27 cellular contexts compared by ENCODE assay signal in genomic region chr11:112367453-112367852, GRCh38.
"Had no signal": no experiment of that assay in that cellular context is flagged by ENCODE, and none has a peak within 500 bp of the region (broad histone marks: within the 10 kb centered on the region; RNA-seq: fewer than 3 reads in every experiment).

No MANE protein-coding gene starts in this region.

- H2AFZ ChIP-seq: hepatocyte had no signal

- H3K4me3 ChIP-seq: hepatocyte, left ventricle myocardium inferior, lung, mucosa of descending colon, pancreas, prostate gland, skin epidermis, stomach, testis, thyroid gland, transverse colon, upper lobe of right lung had no signal

- H3K27ac ChIP-seq: hepatocyte, left ventricle myocardium inferior, pancreas, prostate gland, skin epidermis, testis, thyroid gland, transverse colon, upper lobe of right lung had no signal

- H3K9me3 Mint-ChIP-seq: natural killer cell treated with Interleukin-12 subunit alpha and Interleukin-12 subunit beta and Interleukin-15 and Interleukin-18, amount 100 ng/mL, for 72 hours had no signal

- H3K27ac Mint-ChIP-seq: natural killer cell treated with Interleukin-12 subunit alpha and Interleukin-12 subunit beta and Interleukin-15 and Interleukin-18, amount 100 ng/mL, for 72 hours had no signal

- H3K9me3 ChIP-seq: left ventricle myocardium inferior, mucosa of descending colon, pancreas, prostate gland, stomach, testis, thyroid gland, transverse colon, upper lobe of right lung had no signal

- H3K27me3 Mint-ChIP-seq: natural killer cell treated with Interleukin-12 subunit alpha and Interleukin-12 subunit beta and Interleukin-15 and Interleukin-18, amount 100 ng/mL, for 72 hours; stimulated activated naive B cell treated with anti-CD40 and anti-IgM and Interleukin-4, amounts not matched to agents 10 μg/mL and 1 μg/mL and 100 μg/mL, for 72 hours had no signal

- H3K4me1 ChIP-seq: left ventricle myocardium inferior, pancreas, prostate gland, testis, thyroid gland, upper lobe of right lung had no signal

- H3K4me1 Mint-ChIP-seq: stimulated activated naive B cell treated with anti-CD40 and anti-IgM and Interleukin-4, amounts not matched to agents 10 μg/mL and 1 μg/mL and 100 μg/mL, for 72 hours had no signal

- H3K27me3 ChIP-seq: hepatocyte, pancreas, stomach, testis, thyroid gland, transverse colon, upper lobe of right lung had no signal

- H3K36me3 Mint-ChIP-seq: natural killer cell treated with Interleukin-12 subunit alpha and Interleukin-12 subunit beta and Interleukin-15 and Interleukin-18, amount 100 ng/mL, for 72 hours; stimulated activated naive B cell treated with anti-CD40 and anti-IgM and Interleukin-4, amounts not matched to agents 10 μg/mL and 1 μg/mL and 100 μg/mL, for 72 hours had no signal

- DNase-seq: islet precursor cell; left ventricle myocardium inferior; midbrain; mucosa of descending colon; naive thymus-derived CD4-positive, alpha-beta T cell; nucleus accumbens; pancreas; posterior cingulate gyrus; retina; right cardiac atrium; stimulated activated CD4-positive, alpha-beta T cell treated with anti-CD3 and anti-CD28 coated beads, Interleukin-12 subunit alpha, Interleukin-12 subunit beta, amount 100 ng/mL, for 4 hours; stimulated activated CD4-positive, alpha-beta T cell treated with anti-CD3 and anti-CD28 coated beads, Interleukin-15, amount 100 ng/mL, for 24 hours; stimulated activated CD4-positive, alpha-beta T cell treated with anti-CD3 and anti-CD28 coated beads, Interleukin-2, amount 100 ng/mL, for 24 hours; stimulated activated CD4-positive, alpha-beta T cell treated with anti-CD3 and anti-CD28 coated beads, Interleukin-4, amount 100 ng/mL, for 1 hour; stimulated activated naive B cell treated with anti-CD40 and anti-IgM and Interleukin-4, amounts not matched to agents 10 μg/mL and 1 μg/mL and 100 μg/mL, for 72 hours; stimulated activated naive CD8-positive, alpha-beta T cell treated with anti-CD3 and anti-CD28 coated beads, Interleukin-15, Interleukin-2, amounts not matched to agents 100 U/mL and 50 U/mL, for 24 hours; stomach; testis; thyroid gland; transverse colon; upper lobe of right lung had no signal

- H3K4me3 Mint-ChIP-seq: naive thymus-derived CD4-positive, alpha-beta T cell; natural killer cell treated with Interleukin-12 subunit alpha and Interleukin-12 subunit beta and Interleukin-15 and Interleukin-18, amount 100 ng/mL, for 72 hours; stimulated activated naive B cell treated with anti-CD40 and anti-IgM and Interleukin-4, amounts not matched to agents 10 μg/mL and 1 μg/mL and 100 μg/mL, for 72 hours had no signal

- ATAC-seq: mucosa of descending colon; naive thymus-derived CD4-positive, alpha-beta T cell; pancreas; right cardiac atrium; sciatic nerve; stimulated activated naive B cell treated with anti-CD40 and anti-IgM and Interleukin-4, amounts not matched to agents 10 μg/mL and 1 μg/mL and 100 μg/mL, for 72 hours; stimulated activated naive CD8-positive, alpha-beta T cell treated with anti-CD3 and anti-CD28 coated beads, Interleukin-15, Interleukin-2, amounts not matched to agents 100 U/mL and 50 U/mL, for 24 hours; upper lobe of right lung had no signal

- H3K36me3 ChIP-seq: left ventricle myocardium inferior, pancreas, prostate gland, stomach, thyroid gland, transverse colon, upper lobe of right lung had no signal

- H3K4me2 ChIP-seq: hepatocyte had no signal
